Comparison of ENCODE assay signal across 12 cellular contexts in the genomic region with DNA sequence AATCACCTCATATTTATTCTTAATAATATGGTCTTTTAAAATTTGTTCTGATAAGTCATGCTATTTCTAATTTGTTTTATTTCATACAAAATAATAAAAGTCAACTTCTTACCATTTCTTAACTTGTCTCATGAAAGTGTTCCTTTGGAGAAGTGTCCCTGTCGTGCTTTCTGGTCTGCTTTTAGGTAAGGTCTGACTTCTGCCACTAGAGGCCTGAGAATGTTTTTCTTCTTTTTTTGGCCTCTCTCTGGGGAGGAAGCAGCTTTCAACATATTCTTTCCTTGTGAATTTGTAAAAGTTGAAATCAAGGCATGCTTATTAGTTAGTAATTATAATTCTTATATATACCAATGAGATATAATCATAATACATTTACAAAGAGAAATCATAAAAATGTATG. TPM values are rescaled to one million over a fixed set of nuclear protein-coding genes. Genes with fewer than 3 reads are reported as not detected.
DNase-seq lines count a peak whose midpoint lies in the region; ATAC-seq and TF ChIP-seq lines count a peak whose summit lies in the region.
"Had no signal": no experiment of that assay in that cellular context is flagged by ENCODE, and none has a peak within 500 bp of the region (broad histone marks: within the 10 kb centered on the region; RNA-seq: fewer than 3 reads in every experiment).

No MANE protein-coding gene starts in this region.

- H3K27me3 ChIP-seq in ascending aorta (no peaks in the 10 kb centered on the region), SJCRH30 (no peaks in the 10 kb centered on the region)

- ATAC-seq in HG02938 (IDR thresholded peaks at IDR 0.05; ENCODE audit: unreplicated experiment): peak; percentile 54
- no peak for ATAC-seq in HG03439 (IDR thresholded peaks at IDR 0.05; ENCODE audit: unreplicated experiment)
- ATAC-seq in GM19397 (IDR thresholded peaks at IDR 0.05; ENCODE audit: unreplicated experiment): no peak
- ATAC-seq: activated CD4-positive, CD25-positive, alpha-beta regulatory T cell treated with anti-CD3 and anti-CD28 coated beads, Interleukin-2, amount 50 U/mL, for 24 hours had no signal

- H3K27ac ChIP-seq in ascending aorta: peak overlapping the region; percentile 8 to 46
- no peak overlapping the region for H3K27ac ChIP-seq in SJCRH30

- intact Hi-C loops in ascending aorta (cut with DNase I): loop anchor here (5.0 kb wide), 1 partner anchor 41 kb away; the partner anchor contains the start of gene MAP2

- peaks cover 3% of the 10 kb centered on the region for H3K27me3 Mint-ChIP-seq in nephron (ENCODE audit: low read depth)

- peak; percentile 20; the same call in 1 of the 2 replicates for TF ChIP-seq CTCF in GM12874 (IDR thresholded peaks at IDR 0.05; ENCODE audit: insufficient read depth, low read depth, low read length)
- peak; percentile 6 to 51 (median 26) for TF ChIP-seq CTCF in ascending aorta (IDR thresholded peaks at IDR 0.05)
- peak in 2 of 3 experiments; percentile 30 for TF ChIP-seq CTCF in nephron (IDR thresholded peaks at IDR 0.05; ENCODE audit: unreplicated experiment in 3 of 3)

- H3K36me3 Mint-ChIP-seq in nephron (ENCODE audit: low read depth): peaks cover 3% of the 10 kb centered on the region

- no peak overlapping the region for H3K4me3 Mint-ChIP-seq in nephron

- H3K36me3 ChIP-seq in ascending aorta (no peaks in the 10 kb centered on the region), SJCRH30 (no peaks in the 10 kb centered on the region)

- H3K4me1 Mint-ChIP-seq in nephron: peaks cover 6% of the 10 kb centered on the region

- H3K9me3 ChIP-seq in ascending aorta (no peaks in the 10 kb centered on the region), SJCRH30 (replicated peaks) (no peaks in the 10 kb centered on the region)

- no peak overlapping the region for H3K27ac Mint-ChIP-seq in nephron

- DNase-seq in ascending aorta (ENCODE audit: low spot score in 2 of 2) (no peak), SJCRH30 (no peak), amygdala (lab: John Stamatoyannopoulos, UW) (no peak)
- DNase-seq: activated gamma-delta T cell treated with Interleukin-2 at 50 U/mL for 16 hours, cortex of kidney, NCI-H1436 had no signal

- peaks cover 8% of the 10 kb centered on the region for H3K9me3 Mint-ChIP-seq in nephron

- no peak overlapping the region for H3K4me3 ChIP-seq in ascending aorta
- H3K4me3 ChIP-seq in SJCRH30: no peak overlapping the region

- H3K4me1 ChIP-seq in ascending aorta (peaks cover 0 to 7% of the 10 kb centered on the region in 2 donors), SJCRH30 (peaks cover 8% of the 10 kb centered on the region)

RNA-seq across cellular contexts. Expression of gene MAP2, which starts 39.4 kb away (rescaled TPM):
- total RNA-seq in ascending aorta: 57.6 TPM
- 59.3 and 63.3 TPM in 2 replicates for total RNA-seq in SJCRH30 (2014; rRNA removed; shearing (Covaris generic))
